In genomic region chr10:18658301-18658991, GRCh38 we compare ENCODE assay signal across 8 cellular contexts. TPM values are rescaled to one million over a fixed set of nuclear protein-coding genes. Genes with fewer than 3 reads are reported as not detected.
DNase-seq lines count a peak whose midpoint lies in the region; ATAC-seq and TF ChIP-seq lines count a peak whose summit lies in the region.

No MANE protein-coding gene starts in this region.

- no peaks in the 10 kb centered on the region for H3K27me3 ChIP-seq in muscle layer of duodenum (ENCODE audit: low read depth, low read length)

- H3K9me3 ChIP-seq in muscle layer of duodenum (ENCODE audit: control insufficient read depth in 1 of 2, low read length in 2 of 2) = no peaks in the 10 kb centered on the region

- no peaks in the 10 kb centered on the region for H3K9me3 Mint-ChIP-seq in effector memory CD8-positive, alpha-beta T cell

- H3K4me3 ChIP-seq in muscle layer of duodenum (ENCODE audit: low read depth in 1 of 2, low read length in 2 of 2) = peak overlapping the region; percentile 89 to 95

- H3K4me1 Mint-ChIP-seq in effector memory CD8-positive, alpha-beta T cell (ENCODE audit: low read depth in 2 of 2) = peaks cover 21 to 33% of the 10 kb centered on the region in 2 donors

- peak overlapping the region; percentile 99 for H3K27ac ChIP-seq in muscle layer of duodenum (ENCODE audit: low read length)

- no peaks in the 10 kb centered on the region for H3K36me3 ChIP-seq in muscle layer of duodenum (ENCODE audit: control insufficient read depth in 1 of 2, insufficient read depth in 2 of 2, low read length in 2 of 2)

- H3K36me3 Mint-ChIP-seq in effector memory CD8-positive, alpha-beta T cell (ENCODE audit: insufficient read depth) = peaks cover 27% of the 10 kb centered on the region

- peaks cover 0 to 10% of the 10 kb centered on the region in 2 donors for H3K4me1 ChIP-seq in muscle layer of duodenum (ENCODE audit: control insufficient read depth in 1 of 2, insufficient read depth in 2 of 2, low read length in 2 of 2)

- in situ Hi-C loops in ACHN (cut with HindIII; ENCODE audit: low pct_ligation_motif_present, low pct_unique_long_range_greater_than_20kb, low sequenced_read_pairs) = no loop called here

- DNase-seq in effector memory CD8-positive, alpha-beta T cell = no peak
- DNase-seq in mucosa of gallbladder (ENCODE audit: low spot score) = no peak
- DNase-seq in ACHN = no peak
- DNase-seq in NCI-H187 (lab: John Stamatoyannopoulos, UW) = no peak

- no peaks in the 10 kb centered on the region for H3K27me3 Mint-ChIP-seq in effector memory CD8-positive, alpha-beta T cell

- peak overlapping the region; percentile 94 to 98 for H3K27ac Mint-ChIP-seq in effector memory CD8-positive, alpha-beta T cell

- peak overlapping the region; percentile 92 to 95 for H3K4me3 Mint-ChIP-seq in effector memory CD8-positive, alpha-beta T cell

- ATAC-seq in GM18499 (IDR thresholded peaks at IDR 0.05; ENCODE audit: insufficient read depth, unreplicated experiment) = peak; percentile 1
- ATAC-seq in HG02678 (IDR thresholded peaks at IDR 0.05; ENCODE audit: unreplicated experiment) = peak; percentile 1
- peak; percentile 4 for ATAC-seq in SK-N-SH treated with all-trans-retinoic acid at 6 μM for 48 hours
- ATAC-seq in effector memory CD8-positive, alpha-beta T cell (replicated peaks) = no peak

TF ChIP-seq in SK-N-SH treated with all-trans-retinoic acid at 6 μM for 48 hours, 23 proteins besides CTCF, POLR2A, EP300 and RAD21:
- TF ChIP-seq ARNTL (CRISPR knock-in tag; IDR thresholded peaks at IDR 0.05; ENCODE audit: borderline replicate concordance, low read depth) = no peak
- 0 out of 2 replicates have a peak, but pooled peaks have one; percentile 11 for TF ChIP-seq CSDC2 (CRISPR knock-in tag; IDR thresholded peaks at IDR 0.05)
- TF ChIP-seq ZFP30 (CRISPR knock-in tag; IDR thresholded peaks at IDR 0.05) = no peak

RNA-seq across cellular contexts. Expression of gene ARL5B, which starts 0.8 kb away (rescaled TPM):
- total RNA-seq in mucosa of gallbladder = 15.0 TPM

RNA-seq across cellular contexts. Expression of gene NSUN6, which starts 7.1 kb away (rescaled TPM):
- total RNA-seq in mucosa of gallbladder = 13.5 TPM
